In the genomic region with DNA sequence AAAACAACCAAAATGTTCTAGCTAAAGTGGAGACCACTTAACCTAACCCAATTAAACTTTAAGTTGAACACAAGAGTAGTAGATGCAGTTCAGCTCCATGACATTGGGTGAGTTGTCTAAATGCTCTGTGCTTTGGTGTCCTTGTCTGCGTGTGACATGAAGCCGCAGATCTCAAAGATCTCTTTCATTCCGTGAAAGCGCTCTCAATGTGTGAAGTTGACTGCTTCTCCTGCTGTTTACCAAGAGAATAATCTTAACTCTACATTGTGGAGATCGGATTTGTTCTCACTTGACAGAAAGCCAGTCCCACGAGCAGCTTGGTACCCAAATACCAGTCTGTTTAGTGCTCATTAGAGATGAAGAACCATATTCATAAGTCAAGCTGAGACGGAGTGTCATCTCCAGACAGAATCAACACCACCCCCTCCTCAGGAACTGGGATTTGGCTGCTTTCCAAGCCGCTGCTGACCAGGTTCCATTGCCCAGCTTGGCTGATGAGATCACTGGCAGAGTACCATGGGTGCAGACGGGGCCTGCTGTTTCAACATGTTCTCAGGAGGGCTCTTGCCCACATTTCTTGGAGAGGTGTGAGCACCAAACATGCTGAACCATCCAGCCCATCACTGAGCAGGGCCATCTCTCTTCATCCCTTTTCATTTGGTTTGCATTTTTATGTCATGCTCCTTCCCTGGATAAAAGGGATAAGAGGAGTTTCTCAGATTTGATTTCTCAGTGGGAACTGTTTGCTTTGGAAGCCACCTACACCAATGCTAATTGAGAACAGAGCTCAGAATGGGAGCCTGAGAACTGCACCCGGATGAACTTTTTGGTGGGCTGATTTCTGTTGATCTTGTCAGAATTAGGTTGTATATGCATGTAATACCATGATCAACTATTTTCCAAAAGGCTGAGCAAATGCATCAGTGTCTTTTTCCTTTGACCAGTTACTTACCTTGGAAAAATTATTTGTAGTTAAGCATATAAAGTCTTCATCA, we compare ENCODE assay signal across 8 cellular contexts.
A peak's percentile ranks its signal among the peaks of the same experiment; 100 is the strongest.
DNase-seq lines count a peak whose midpoint lies in the region; ATAC-seq and TF ChIP-seq lines count a peak whose summit lies in the region.

No MANE protein-coding gene starts in this region.

- in situ Hi-C loops in astrocyte of the cerebellum (cut with HindIII; ENCODE audit: low sequenced_read_pairs) = no loop called here

- H3K4me3 ChIP-seq in astrocyte of the cerebellum (ENCODE audit: low read depth, low read length) = peak overlapping the region; percentile 52

- no peak for TF ChIP-seq CTCF in astrocyte of the cerebellum (IDR thresholded peaks at IDR 0.05; ENCODE audit: low read depth, low read length, missing control alignments)

- ATAC-seq in GM21423 (IDR thresholded peaks at IDR 0.05; ENCODE audit: unreplicated experiment) = no peak

- DNase-seq in NCI-H1092 (lab: John Stamatoyannopoulos, UW) = peak; percentile 44
- peak; percentile 64 for DNase-seq in astrocyte of the cerebellum (ENCODE audit: low read depth)
- peak; percentile 64 for DNase-seq in iris pigment epithelial cell (ENCODE audit: low read depth)
- DNase-seq in Kasumi-1 (lab: John Stamatoyannopoulos, UW) = no peak
- no peak for DNase-seq in activated CD4-positive, alpha-beta T cell treated with anti-CD3 and anti-CD28 coated beads, Interleukin-2, amount 50 U/mL, for 1 hour
- no peak for DNase-seq in activated effector memory CD4-positive, alpha-beta T cell treated with anti-CD3 and anti-CD28 coated beads, Interleukin-2, amount 50 U/mL, for 16 hours

- peak overlapping the region; percentile 91 for H3K27ac ChIP-seq in temporal lobe (ENCODE audit: low read depth, low read length)

Comparison
In these comparisons a context has a peak if more than half of its experiments do, and no peak if none do; other contexts are left out.
1. DNase-seq: peak in NCI-H1092 (single experiment), astrocyte of the cerebellum (single experiment) and iris pigment epithelial cell (single experiment); none in Kasumi-1 (0 of 2), activated CD4-positive, alpha-beta T cell treated with anti-CD3 and anti-CD28 coated beads, Interleukin-2, amount 50 U/mL, for 1 hour (single experiment) and activated effector memory CD4-positive, alpha-beta T cell treated with anti-CD3 and anti-CD28 coated beads, Interleukin-2, amount 50 U/mL, for 16 hours (single experiment).